ENCODE assay signal across 11 cellular contexts in the genomic region with DNA sequence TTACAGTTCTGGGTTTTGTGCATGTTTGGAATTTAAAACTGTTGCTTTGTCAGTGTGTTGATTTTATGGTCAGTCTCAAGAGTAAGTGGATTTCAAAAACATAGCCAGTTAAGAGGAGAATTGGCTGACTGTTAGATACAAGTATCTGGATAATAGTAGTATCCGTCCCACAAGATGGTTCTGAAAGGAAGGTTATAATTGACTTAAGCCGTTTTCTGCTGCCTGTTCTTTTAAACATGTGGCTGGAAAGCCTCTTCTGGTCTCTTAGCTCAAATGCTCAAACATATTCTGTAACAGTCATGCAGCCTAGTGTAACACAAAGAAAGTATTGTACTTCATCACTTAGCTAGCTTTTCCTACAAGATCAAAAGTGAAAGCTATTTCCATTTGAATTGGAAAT.
DNase-seq lines count a peak whose midpoint lies in the region; TF ChIP-seq lines count a peak whose summit lies in the region.
"Had no signal": no experiment of that assay in that cellular context is flagged by ENCODE, and none has a peak within 500 bp of the region (broad histone marks: within the 10 kb centered on the region; RNA-seq: fewer than 3 reads in every experiment).

No MANE protein-coding gene starts in this region.

- H3K36me3 Mint-ChIP-seq in neural crest cell (ENCODE audit: low read depth) = no peaks in the 10 kb centered on the region

- TF ChIP-seq CTCF in neural crest cell (conservative IDR thresholded peaks at IDR 0.05) = no peak

- DNase-seq in EL (peak; percentile 12), NCI-H345 treated with DMSO at 0.1 percent for 48 hours (lab: John Stamatoyannopoulos, UW; ENCODE audit: unreplicated experiment) (peak; percentile 87), dedifferentiated amniotic fluid mesenchymal stem cell (ENCODE audit: extremely low spot score) (peak; percentile 54), neural crest cell (ENCODE audit: low read depth, low spot score) (no peak), DMS 273 treated with DMSO at 0.1 percent for 48 hours (lab: John Stamatoyannopoulos, UW) (no peak), amygdala (lab: John Stamatoyannopoulos, UW) (no peak), NCI-H1048 (lab: John Stamatoyannopoulos, UW) (no peak)
- no peak for DNase-seq in stimulated activated CD4-positive, alpha-beta T cell treated with anti-CD3 and anti-CD28 coated beads, Interleukin-1b, Interleukin-23, amount 100 ng/mL, for 48 hours
- DNase-seq: activated B cell treated with CpG ODN at 0.5 μM for 24 hours; activated T-cell treated with anti-CD3 and anti-CD28 coated beads, Interleukin-2, amount 50 U/mL, for 72 hours; kidney glomerular epithelial cell had no signal

- no peaks in the 10 kb centered on the region for H3K27me3 Mint-ChIP-seq in neural crest cell (ENCODE audit: low read depth)
- H3K27me3 Mint-ChIP-seq: activated B cell treated with CpG ODN at 0.5 μM for 24 hours had no signal

- H3K4me3 Mint-ChIP-seq in neural crest cell = peak overlapping the region; percentile 10
- H3K4me3 Mint-ChIP-seq: activated B cell treated with CpG ODN at 0.5 μM for 24 hours; activated T-cell treated with anti-CD3 and anti-CD28 coated beads, Interleukin-2, amount 50 U/mL, for 72 hours had no signal

- H3K27ac Mint-ChIP-seq in neural crest cell (ENCODE audit: unreplicated experiment) = peak overlapping the region; percentile 92
- H3K27ac Mint-ChIP-seq: activated B cell treated with CpG ODN at 0.5 μM for 24 hours; activated T-cell treated with anti-CD3 and anti-CD28 coated beads, Interleukin-2, amount 50 U/mL, for 72 hours had no signal

- H3K9me3 Mint-ChIP-seq in neural crest cell = peaks cover 8% of the 10 kb centered on the region
- H3K9me3 Mint-ChIP-seq: activated B cell treated with CpG ODN at 0.5 μM for 24 hours had no signal

- H3K4me1 Mint-ChIP-seq in neural crest cell = peaks cover 17% of the 10 kb centered on the region
- H3K4me1 Mint-ChIP-seq: activated B cell treated with CpG ODN at 0.5 μM for 24 hours had no signal

Comparison
In these comparisons a context has a peak if more than half of its experiments do, and no peak if none do; other contexts are left out.
1. DNase-seq: peak in EL (single experiment), NCI-H345 treated with DMSO at 0.1 percent for 48 hours (single experiment) and dedifferentiated amniotic fluid mesenchymal stem cell (single experiment); none in neural crest cell (single experiment), stimulated activated CD4-positive, alpha-beta T cell treated with anti-CD3 and anti-CD28 coated beads, Interleukin-1b, Interleukin-23, amount 100 ng/mL, for 48 hours (single experiment), DMS 273 treated with DMSO at 0.1 percent for 48 hours (single experiment), amygdala (0 of 56) and NCI-H1048 (single experiment).